Comparison of ENCODE assay signal across 21 cellular contexts in the genomic region with DNA sequence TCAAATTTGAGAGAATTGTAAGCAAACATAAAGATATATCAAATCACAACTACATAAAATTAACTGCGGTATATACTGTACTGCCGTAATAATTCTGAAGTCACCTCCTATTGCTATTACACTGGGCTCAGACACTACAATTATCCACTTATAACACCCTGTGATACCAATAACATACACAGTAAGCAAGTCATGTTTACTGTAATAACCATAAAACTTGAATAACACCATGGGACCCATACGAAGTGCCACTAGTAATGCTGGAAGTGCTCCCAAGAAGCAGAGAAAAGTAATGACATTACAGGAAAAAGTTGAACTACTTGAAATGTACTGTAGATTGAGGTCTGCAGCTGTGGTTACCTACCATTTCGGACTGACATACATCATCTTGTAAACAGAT.
"Had no signal": no experiment of that assay in that cellular context is flagged by ENCODE, and none has a peak within 500 bp of the region (broad histone marks: within the 10 kb centered on the region; RNA-seq: fewer than 3 reads in every experiment).

No MANE protein-coding gene starts in this region.

- H3K36me3 ChIP-seq: ovary had no signal

- H3K9me3 ChIP-seq: ovary, right atrium auricular region, sigmoid colon, testis, tibial nerve, upper lobe of right lung, vagina had no signal

- H3K27me3 ChIP-seq: hepatocyte, ovary, right atrium auricular region, sigmoid colon, testis, tibial nerve, upper lobe of right lung, vagina had no signal

- H3K27ac ChIP-seq: hepatocyte, ovary, right atrium auricular region, sigmoid colon, skin epidermis, testis, tibial nerve, upper lobe of right lung, vagina had no signal

- H3K4me1 ChIP-seq: testis, upper lobe of right lung, vagina had no signal

- H3K4me3 ChIP-seq: hepatocyte, ovary, right atrium auricular region, sigmoid colon, skin epidermis, testis, tibial nerve, upper lobe of right lung, vagina had no signal

- FAIRE-seq: kidney had no signal

- ATAC-seq: left cardiac atrium; natural killer cell; stimulated activated naive B cell treated with anti-CD40 and anti-IgM and Interleukin-4, amounts not matched to agents 10 μg/mL and 1 μg/mL and 100 μg/mL, for 72 hours; stimulated activated naive CD8-positive, alpha-beta T cell treated with anti-CD3 and anti-CD28 coated beads, Interleukin-15, amount 100 ng/mL, for 72 hours; upper lobe of right lung had no signal

- DNase-seq: effector CD4-positive, alpha-beta T cell; endodermal cell; foreskin melanocyte; head of caudate nucleus; kidney; left cardiac atrium; natural killer cell; nucleus accumbens; ovary; sigmoid colon; stimulated activated CD4-positive, alpha-beta T cell treated with anti-CD3 and anti-CD28 coated beads, Interleukin-2, amount 100 ng/mL, for 24 hours; stimulated activated CD4-positive, alpha-beta T cell treated with anti-CD3 and anti-CD28 coated beads, Interleukin-4, amount 100 ng/mL, for 4 hours; stimulated activated naive B cell treated with anti-CD40 and anti-IgM and Interleukin-4, amounts not matched to agents 10 μg/mL and 1 μg/mL and 100 μg/mL, for 72 hours; stimulated activated naive CD8-positive, alpha-beta T cell treated with anti-CD3 and anti-CD28 coated beads, Interleukin-15, amount 100 ng/mL, for 72 hours; testis; upper lobe of right lung had no signal
